Comparison of ENCODE assay signal across 8 cellular contexts in the genomic region with DNA sequence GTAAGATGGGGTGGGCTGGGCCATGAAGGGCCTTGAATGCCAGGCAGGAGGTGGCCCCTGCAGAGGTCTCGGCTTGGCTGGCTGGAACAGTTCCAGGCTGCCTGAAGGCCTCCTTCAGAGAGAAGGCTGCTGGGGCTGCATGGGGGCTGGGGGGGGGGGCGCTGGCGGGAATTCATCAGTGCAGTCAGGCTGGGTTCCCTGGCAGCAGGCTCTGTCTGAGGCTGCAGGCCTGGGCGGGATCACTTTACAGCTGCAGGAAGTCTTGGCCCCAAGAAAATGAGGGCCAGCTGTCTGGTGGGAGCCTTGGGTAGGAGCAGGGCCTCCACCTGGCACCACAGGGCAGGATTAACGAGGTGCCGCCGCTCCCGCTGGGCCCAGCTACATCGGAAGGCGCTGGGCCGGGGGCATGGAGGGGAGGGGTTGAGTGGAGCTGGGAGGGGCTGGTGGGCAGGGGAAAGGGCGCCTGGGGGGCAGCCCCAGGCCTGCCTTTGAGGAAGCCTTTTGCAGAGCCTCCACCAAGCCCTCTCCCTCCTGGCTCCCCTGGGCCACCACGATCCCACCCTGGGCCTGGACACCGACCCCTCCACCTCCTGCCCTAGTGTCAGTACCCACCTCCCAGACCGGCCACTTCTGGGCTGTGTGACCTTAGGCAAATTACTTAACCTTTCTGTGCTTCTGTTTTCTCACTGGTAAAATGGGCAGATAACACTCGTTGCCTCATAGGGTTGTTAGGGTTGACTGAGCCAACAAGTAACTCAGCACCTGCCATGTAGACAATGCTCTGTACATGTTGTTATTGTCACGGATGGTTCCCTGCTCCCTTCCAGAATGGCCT. TPM values are rescaled to one million over a fixed set of nuclear protein-coding genes. Genes with fewer than 3 reads are reported as not detected.
DNase-seq lines count a peak whose midpoint lies in the region; ATAC-seq and TF ChIP-seq lines count a peak whose summit lies in the region.

No MANE protein-coding gene starts in this region.

- H3K9me3 ChIP-seq in NT2/D1 (ENCODE audit: insufficient read depth, low read length) (no peaks in the 10 kb centered on the region), heart right ventricle (no peaks in the 10 kb centered on the region)

- H3K36me3 ChIP-seq in NT2/D1 (ENCODE audit: insufficient read depth, insufficient read length, low read length) = peaks cover 6% of the 10 kb centered on the region
- H3K36me3 ChIP-seq in heart right ventricle = peaks cover 0 to 41% (median 17%) of the 10 kb centered on the region in 9 donors

- intact Hi-C loops in heart right ventricle (cut with DNase I) (loop anchor here (1.0 to 10.0 kb wide), 9 partner anchors 55 to 775 kb away; partner anchors contain the start of gene MCM5 (in 1 of the 10)), lower leg skin (cut with DNase I; ENCODE audit: low total_unique reads) (loop anchor here (5.0 kb wide), 1 partner anchor 237 kb away; no protein-coding TSS in a partner anchor)

- TF ChIP-seq CTCF in heart right ventricle (IDR thresholded peaks at IDR 0.05) (no peak), lower leg skin (IDR thresholded peaks at IDR 0.05) (no peak)

- peak overlapping the region; percentile 43 for H3K9ac ChIP-seq in NT2/D1 (ENCODE audit: insufficient read length, low read depth)

- H3K27me3 ChIP-seq in NT2/D1 (ENCODE audit: insufficient read depth, insufficient read length) (peaks cover 7% of the 10 kb centered on the region), heart right ventricle (no peaks in the 10 kb centered on the region)

- DNase-seq in GM03348 (ENCODE audit: low spot score) (peak; percentile 48), NT2/D1 (ENCODE audit: low read depth, low spot score) (no peak), heart right ventricle (no peak), smooth muscle cell of the brain vasculature (ENCODE audit: low read depth, low spot score) (peak; percentile 52), HuH-7.5 (ENCODE audit: low spot score) (no peak), lower leg skin (ENCODE audit: low spot score in 2 of 2) (no peak)
- no peak for DNase-seq in activated CD4-positive, alpha-beta T cell treated with anti-CD3 and anti-CD28 coated beads for 1 hour
- DNase-seq in stimulated activated naive CD4-positive, alpha-beta T cell treated with Interleukin-2 at 50 U/mL for 16 hours (lab: John Stamatoyannopoulos, UW) = no peak

- peaks cover 15% of the 10 kb centered on the region for H3K4me1 ChIP-seq in NT2/D1 (ENCODE audit: insufficient read depth, insufficient read length)
- peaks cover 0 to 44% (median 13%) of the 10 kb centered on the region in 9 donors for H3K4me1 ChIP-seq in heart right ventricle

- 63 to 69% methylated on average over 17 of the region's 17 CpGs for WGBS in heart right ventricle, 2 donors
- 27 to 45% methylated on average over 17 of the region's 17 CpGs for WGBS in lower leg skin, 2 donors

- H3K4me3 ChIP-seq in NT2/D1 (ENCODE audit: insufficient read length, low read depth) = no peak overlapping the region
- H3K4me3 ChIP-seq in heart right ventricle = peak overlapping the region in 2 of 10 donors; percentile 61 to 65
- no peak overlapping the region for H3K4me3 ChIP-seq in lower leg skin (ENCODE audit: low read depth, poor library complexity, severe bottlenecking)

- H3K27ac ChIP-seq in heart right ventricle = peak overlapping the region in 8 of 10 donors; percentile 53 to 90 (median 73)

- no peak for TF ChIP-seq POLR2A in lower leg skin (IDR thresholded peaks at IDR 0.05)

- peak in 2 of 8 donors; percentile 0 to 2 for ATAC-seq in heart right ventricle

RNA-seq across cellular contexts. Expression of gene HMOX1, which starts 31.0 kb away (rescaled TPM):
- total RNA-seq in heart right ventricle (10 to 100 TPM in 1 of 10 donors, 1 to 10 TPM in 9; 1.6 to 68.0 (median 4.3) TPM), lower leg skin (100 to 1,000 TPM in 3 of 4 donors, 10 to 100 TPM in 1; 85.5 to 156 (median 112) TPM)
- 1 to 10 TPM; 3.5 to 4.9 TPM for polyA plus RNA-seq in heart right ventricle

RNA-seq across cellular contexts. Expression of gene MCM5, which starts 50.0 kb away (rescaled TPM):
- total RNA-seq in heart right ventricle = 10 to 100 TPM in 7 of 10 donors, 1 to 10 TPM in 3; 7.0 to 21.4 (median 11.2) TPM
- 10 to 100 TPM in 1 of 2 donors, 1 to 10 TPM in 1; 5.7 to 15.1 TPM for polyA plus RNA-seq in heart right ventricle
- 10 to 100 TPM; 10.1 to 44.3 (median 20.8) TPM for total RNA-seq in lower leg skin

RNA-seq across cellular contexts. Expression of gene TOM1, which starts 50.2 kb away (rescaled TPM):
- total RNA-seq in heart right ventricle (10 to 100 TPM; 51.1 to 72.5 (median 62.6) TPM), lower leg skin (100 to 1,000 TPM; 127 to 162 (median 143) TPM)
- polyA plus RNA-seq in heart right ventricle = 10 to 100 TPM; 55.0 to 64.6 TPM

Comparison
In these comparisons a context has a peak if more than half of its experiments do, and no peak if none do; other contexts are left out.
1. DNase-seq: peak in GM03348 (single experiment) and smooth muscle cell of the brain vasculature (single experiment); none in NT2/D1 (single experiment), heart right ventricle (0 of 2), HuH-7.5 (single experiment), activated CD4-positive, alpha-beta T cell treated with anti-CD3 and anti-CD28 coated beads for 1 hour (single experiment), stimulated activated naive CD4-positive, alpha-beta T cell treated with Interleukin-2 at 50 U/mL for 16 hours (single experiment) and lower leg skin (0 of 2).